In the genomic region with DNA sequence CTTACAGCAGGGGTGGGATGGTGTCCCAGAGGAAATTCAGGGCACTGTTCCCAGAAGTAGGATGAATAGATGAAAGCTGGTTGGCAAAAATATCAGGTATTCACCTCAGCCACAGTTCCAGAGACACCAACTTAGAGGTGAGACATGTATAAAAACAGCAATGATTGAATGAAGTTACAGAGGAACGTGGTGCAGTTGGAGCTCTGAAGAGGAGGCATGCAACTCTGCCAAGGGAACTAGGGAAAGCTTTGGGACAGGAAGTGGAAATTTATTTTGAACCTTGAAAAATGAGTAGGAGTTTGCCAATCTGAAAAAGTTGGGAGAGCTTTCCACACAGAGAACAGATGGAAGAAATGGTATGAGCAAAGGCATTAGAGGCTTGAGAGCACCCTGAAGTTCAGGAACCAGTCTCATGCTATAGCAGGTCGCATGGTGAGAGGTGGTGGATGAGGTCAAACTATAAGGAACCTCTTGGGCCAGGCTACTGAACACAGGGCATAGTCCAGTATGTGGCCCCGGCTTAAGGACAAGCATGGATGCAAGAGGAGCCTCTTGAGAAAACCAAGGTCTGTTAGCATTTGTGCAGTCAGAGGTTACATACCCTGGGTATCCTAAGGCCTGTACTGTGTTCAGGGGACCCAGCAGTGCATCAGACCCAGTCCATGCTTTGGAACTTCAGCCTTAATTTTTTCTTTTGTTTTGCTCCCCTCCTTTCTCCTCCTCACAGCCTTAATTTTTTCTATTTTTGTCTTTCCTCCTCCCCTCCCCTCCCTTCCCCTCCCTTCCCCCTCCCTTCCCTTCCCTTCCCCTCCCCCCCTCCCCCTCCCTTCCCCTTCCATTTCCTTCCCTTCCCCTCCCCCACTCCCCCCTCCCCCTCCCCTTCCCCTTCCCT, we compare ENCODE assay signal across 23 cellular contexts.
"Had no signal": no experiment of that assay in that cellular context is flagged by ENCODE, and none has a peak within 500 bp of the region (broad histone marks: within the 10 kb centered on the region; RNA-seq: fewer than 3 reads in every experiment).

No MANE protein-coding gene starts in this region.

- H2AFZ ChIP-seq: parathyroid adenoma had no signal

- H3K4me1 ChIP-seq: parathyroid adenoma had no signal

- DNase-seq: activated B cell treated with CpG ODN at 0.5 μM for 24 hours; activated CD4-positive, alpha-beta memory T cell treated with anti-CD3 and anti-CD28 coated beads for 36 hours; activated CD4-positive, alpha-beta T cell treated with anti-CD3 and anti-CD28 coated beads for 4 hours; activated naive CD4-positive, alpha-beta T cell treated with Interleukin-2 at 50 U/mL for 16 hours; activated naive CD8-positive, alpha-beta T cell treated with anti-CD3 and anti-CD28 coated beads, Interleukin-2, amount 50 U/mL, for 24 hours; activated T-cell treated with anti-CD3 and anti-CD28 coated beads for 4 hours; aorta; cortex of kidney; effector CD4-positive, alpha-beta T cell; heart left ventricle; kidney; mucosa of descending colon; naive B cell; stimulated activated CD4-positive, alpha-beta T cell treated with anti-CD3 and anti-CD28 coated beads, Interleukin-4, amount 100 ng/mL, for 24 hours had no signal

- H3K27ac Mint-ChIP-seq: activated B cell treated with CpG ODN at 0.5 μM for 24 hours; activated CD4-positive, alpha-beta memory T cell treated with anti-CD3 and anti-CD28 coated beads for 36 hours; activated naive CD8-positive, alpha-beta T cell treated with anti-CD3 and anti-CD28 coated beads, Interleukin-2, amount 50 U/mL, for 24 hours; activated T-helper 2 cell treated with anti-CD3 and anti-CD28 coated beads, Interferon-gamma antibody, Interleukin-2, Interleukin-4, amounts not matched to agents 10 μg/mL and 5 μg/mL and 100 μg/mL, durations not matched to agents 14 hours and 24 hours and 36 hours; memory B cell; naive B cell; stimulated activated memory B cell treated with anti-CD40 and anti-IgM and Interleukin-4, amounts not matched to agents 10 μg/mL and 1 μg/mL and 100 μg/mL, for 72 hours had no signal

- H3K4me3 Mint-ChIP-seq: activated B cell treated with CpG ODN at 0.5 μM for 24 hours; activated CD4-positive, alpha-beta memory T cell treated with anti-CD3 and anti-CD28 coated beads for 36 hours; activated naive CD8-positive, alpha-beta T cell treated with anti-CD3 and anti-CD28 coated beads, Interleukin-2, amount 50 U/mL, for 24 hours; memory B cell; naive B cell; stimulated activated memory B cell treated with anti-CD40 and anti-IgM and Interleukin-4, amounts not matched to agents 10 μg/mL and 1 μg/mL and 100 μg/mL, for 72 hours had no signal

- H3K9me3 Mint-ChIP-seq: activated B cell treated with CpG ODN at 0.5 μM for 24 hours; activated CD4-positive, alpha-beta memory T cell treated with anti-CD3 and anti-CD28 coated beads for 36 hours; activated naive CD8-positive, alpha-beta T cell treated with anti-CD3 and anti-CD28 coated beads, Interleukin-2, amount 50 U/mL, for 24 hours; activated T-helper 2 cell treated with anti-CD3 and anti-CD28 coated beads, Interferon-gamma antibody, Interleukin-2, Interleukin-4, amounts not matched to agents 10 μg/mL and 5 μg/mL and 100 μg/mL, durations not matched to agents 14 hours and 24 hours and 36 hours; memory B cell; naive B cell; stimulated activated memory B cell treated with anti-CD40 and anti-IgM and Interleukin-4, amounts not matched to agents 10 μg/mL and 1 μg/mL and 100 μg/mL, for 72 hours had no signal

- H3K4me3 ChIP-seq: gastroesophageal sphincter, heart left ventricle, mucosa of descending colon, smooth muscle cell, thoracic aorta had no signal

- FAIRE-seq: kidney had no signal

- H3K4me2 ChIP-seq: smooth muscle cell had no signal

- ATAC-seq: activated naive CD8-positive, alpha-beta T cell treated with anti-CD3 and anti-CD28 coated beads, Interleukin-2, amount 50 U/mL, for 24 hours; esophagus mucosa; gastroesophageal sphincter; heart left ventricle; mucosa of descending colon; sciatic nerve; stimulated activated memory B cell treated with anti-CD40 and anti-IgM and Interleukin-4, amounts not matched to agents 10 μg/mL and 1 μg/mL and 100 μg/mL, for 72 hours had no signal

- H3K27me3 Mint-ChIP-seq: activated B cell treated with CpG ODN at 0.5 μM for 24 hours; activated CD4-positive, alpha-beta memory T cell treated with anti-CD3 and anti-CD28 coated beads for 36 hours; activated naive CD8-positive, alpha-beta T cell treated with anti-CD3 and anti-CD28 coated beads, Interleukin-2, amount 50 U/mL, for 24 hours; memory B cell; stimulated activated memory B cell treated with anti-CD40 and anti-IgM and Interleukin-4, amounts not matched to agents 10 μg/mL and 1 μg/mL and 100 μg/mL, for 72 hours had no signal

- H3K36me3 ChIP-seq: gastroesophageal sphincter, heart left ventricle, thoracic aorta had no signal

- H3K36me3 Mint-ChIP-seq: activated CD4-positive, alpha-beta memory T cell treated with anti-CD3 and anti-CD28 coated beads for 36 hours; naive B cell had no signal

- H3K27ac ChIP-seq: gastroesophageal sphincter, parathyroid adenoma, thoracic aorta had no signal

- H3K27me3 ChIP-seq: gastroesophageal sphincter, heart left ventricle had no signal

- H3K9me3 ChIP-seq: gastroesophageal sphincter, heart left ventricle, mucosa of descending colon, thoracic aorta had no signal

- H3K79me2 ChIP-seq: parathyroid adenoma had no signal

- H3K9ac ChIP-seq: parathyroid adenoma had no signal
